Comparison of ENCODE assay signal across 20 cellular contexts in genomic region chr1:222788328-222789156, GRCh38.
DNase-seq lines count a peak whose midpoint lies in the region; ATAC-seq and TF ChIP-seq lines count a peak whose summit lies in the region.
"Had no signal": no experiment of that assay in that cellular context is flagged by ENCODE, and none has a peak within 500 bp of the region (broad histone marks: within the 10 kb centered on the region; RNA-seq: fewer than 3 reads in every experiment).

No MANE protein-coding gene starts in this region.

- H3K36me3 ChIP-seq in RWPE2 (ENCODE audit: low read depth) = no peaks in the 10 kb centered on the region
- H3K36me3 ChIP-seq: ovary had no signal

- H3K9me3 ChIP-seq in RWPE2 (ENCODE audit: severe bottlenecking) = no peaks in the 10 kb centered on the region
- H3K9me3 ChIP-seq: ovary, testis had no signal

- no peak overlapping the region for H3K4me3 ChIP-seq in RWPE2 (ENCODE audit: severe bottlenecking)
- H3K4me3 ChIP-seq: ovary, testis had no signal

- DNase-seq in RWPE2 (ENCODE audit: low spot score) (no peak), NCI-H1048 (lab: John Stamatoyannopoulos, UW) (no peak), SW480 (ENCODE audit: low spot score) (no peak)
- DNase-seq: activated CD8-positive, alpha-beta memory T cell treated with anti-CD3 and anti-CD28 coated beads for 24 hours; AML-193; amygdala; Calu3; NCI-H146; NCI-H2227 treated with DMSO at 0.1 percent for 48 hours; ovary; stimulated activated CD4-positive, alpha-beta T cell treated with anti-CD3 and anti-CD28 coated beads, Interleukin-4, amount 100 ng/mL, for 1 hour; stimulated activated CD8-positive, alpha-beta memory T cell treated with anti-CD3 and anti-CD28 coated beads, Interleukin-4, amount 100 ng/mL, for 48 hours; T-cell; testis had no signal

- TF ChIP-seq CTCF in RWPE2 (IDR thresholded peaks at IDR 0.05; ENCODE audit: poor library complexity, severe bottlenecking) = no peak

- H3K27ac Mint-ChIP-seq in stimulated activated memory B cell treated with anti-CD40 and anti-IgM and Interleukin-4, amounts not matched to agents 10 μg/mL and 1 μg/mL and 100 μg/mL, for 72 hours = peak overlapping the region; percentile 29
- H3K27ac Mint-ChIP-seq: T-cell, WTC11 had no signal

- H3K27ac ChIP-seq in RWPE2 (ENCODE audit: poor library complexity, severe bottlenecking) = no peak overlapping the region
- H3K27ac ChIP-seq: ovary, testis had no signal

- no peaks in the 10 kb centered on the region for H3K27me3 Mint-ChIP-seq in stimulated activated memory B cell treated with anti-CD40 and anti-IgM and Interleukin-4, amounts not matched to agents 10 μg/mL and 1 μg/mL and 100 μg/mL, for 72 hours

- H3K4me3 Mint-ChIP-seq in stimulated activated memory B cell treated with anti-CD40 and anti-IgM and Interleukin-4, amounts not matched to agents 10 μg/mL and 1 μg/mL and 100 μg/mL, for 72 hours = no peak overlapping the region
- H3K4me3 Mint-ChIP-seq: T-cell, WTC11 had no signal

- peak; percentile 80 for ATAC-seq in GM18909 (IDR thresholded peaks at IDR 0.05; ENCODE audit: poor library complexity, unreplicated experiment)
- ATAC-seq in GM21825 (IDR thresholded peaks at IDR 0.05; ENCODE audit: unreplicated experiment) = peak; percentile 81
- ATAC-seq in RWPE2 (ENCODE audit: low read depth) = 0 out of 3 replicates have a peak, but pooled peaks have one; percentile 23
- ATAC-seq in stimulated activated memory B cell treated with anti-CD40 and anti-IgM and Interleukin-4, amounts not matched to agents 10 μg/mL and 1 μg/mL and 100 μg/mL, for 72 hours = no peak
- ATAC-seq in GM19328 (IDR thresholded peaks at IDR 0.05; ENCODE audit: unreplicated experiment) = no peak
- ATAC-seq: HCT116, T-cell, WTC11 had no signal

- peaks cover 4% of the 10 kb centered on the region for H3K4me1 ChIP-seq in RWPE2 (ENCODE audit: insufficient read depth, poor library complexity, severe bottlenecking)

- peaks cover 14% of the 10 kb centered on the region for H3K36me3 Mint-ChIP-seq in stimulated activated memory B cell treated with anti-CD40 and anti-IgM and Interleukin-4, amounts not matched to agents 10 μg/mL and 1 μg/mL and 100 μg/mL, for 72 hours
- H3K36me3 Mint-ChIP-seq: T-cell, WTC11 had no signal

- peaks cover 17% of the 10 kb centered on the region for H3K9me3 Mint-ChIP-seq in stimulated activated memory B cell treated with anti-CD40 and anti-IgM and Interleukin-4, amounts not matched to agents 10 μg/mL and 1 μg/mL and 100 μg/mL, for 72 hours
- H3K9me3 Mint-ChIP-seq: WTC11 had no signal

- peaks cover 38% of the 10 kb centered on the region for H3K4me1 Mint-ChIP-seq in stimulated activated memory B cell treated with anti-CD40 and anti-IgM and Interleukin-4, amounts not matched to agents 10 μg/mL and 1 μg/mL and 100 μg/mL, for 72 hours
- H3K4me1 Mint-ChIP-seq: T-cell had no signal

- no peaks in the 10 kb centered on the region for H3K27me3 ChIP-seq in RWPE2 (ENCODE audit: insufficient read depth, poor library complexity, severe bottlenecking)
- H3K27me3 ChIP-seq: ovary, testis had no signal

Comparison
In these comparisons a context has a peak if more than half of its experiments do, and no peak if none do; other contexts are left out.
1. ATAC-seq: peak in GM18909 (single experiment), GM21825 (single experiment) and RWPE2 (single experiment); none in stimulated activated memory B cell treated with anti-CD40 and anti-IgM and Interleukin-4, amounts not matched to agents 10 μg/mL and 1 μg/mL and 100 μg/mL, for 72 hours (single experiment) and GM19328 (single experiment).